Comparison of ENCODE assay signal across 18 cellular contexts in the genomic region with DNA sequence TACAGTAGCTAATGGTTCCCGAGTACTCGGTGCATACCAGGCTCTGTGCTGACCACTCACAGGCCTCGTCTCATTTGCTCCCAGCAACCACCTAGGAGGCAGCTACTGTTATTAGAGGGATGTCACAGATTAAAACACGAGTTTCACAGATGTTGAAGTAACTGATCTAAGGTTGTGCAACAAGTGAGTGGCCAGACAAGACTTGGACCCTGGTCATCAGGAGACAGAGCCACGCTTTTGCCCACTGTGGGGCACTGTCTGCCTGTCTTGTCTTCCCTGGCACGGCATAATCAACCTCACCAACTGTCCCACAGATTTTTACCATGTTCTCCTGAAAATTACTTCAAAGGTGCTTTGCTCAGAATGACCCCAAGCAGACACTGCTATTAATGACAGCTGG.
DNase-seq lines count a peak whose midpoint lies in the region; ATAC-seq, FAIRE-seq and TF ChIP-seq lines count a peak whose summit lies in the region.
"Had no signal": no experiment of that assay in that cellular context is flagged by ENCODE, and none has a peak within 500 bp of the region (broad histone marks: within the 10 kb centered on the region; RNA-seq: fewer than 3 reads in every experiment).

No MANE protein-coding gene starts in this region.

- H3K36me3 ChIP-seq in breast epithelium (no peaks in the 10 kb centered on the region), WERI-Rb-1 (no peaks in the 10 kb centered on the region), liver (ENCODE audit: control insufficient read depth in 4 of 4, insufficient read depth in 3 of 4, low read depth in 1 of 4, low read length in 3 of 4) (no peaks in the 10 kb centered on the region)

- peak; percentile 84 to 94 for TF ChIP-seq RAD21 in liver (IDR thresholded peaks at IDR 0.05)

- H3K27ac ChIP-seq in breast epithelium, result no peak overlapping the region
- H3K27ac ChIP-seq in WERI-Rb-1, result no peak overlapping the region
- no peak overlapping the region for H3K27ac ChIP-seq in liver (ENCODE audit: low read depth in 1 of 2, low read length in 2 of 2)
- H3K27ac ChIP-seq: testis had no signal

- H3K9me3 Mint-ChIP-seq in MCF 10A (ENCODE audit: unreplicated experiment) (no peaks in the 10 kb centered on the region), nephron progenitor cell (no peaks in the 10 kb centered on the region)
- H3K9me3 Mint-ChIP-seq: activated T-helper 17 cell treated with anti-CD3 and anti-CD28 coated beads, Interleukin-2, amount 50 U/mL, for 72 hours; central memory CD8-positive, alpha-beta T cell had no signal

- H3K36me3 Mint-ChIP-seq in MCF 10A (ENCODE audit: insufficient read depth, unreplicated experiment) (no peaks in the 10 kb centered on the region), nephron progenitor cell (ENCODE audit: low read depth) (no peaks in the 10 kb centered on the region)

- H3K4me3 ChIP-seq in breast epithelium, result no peak overlapping the region
- H3K4me3 ChIP-seq in WERI-Rb-1 (ENCODE audit: low read depth, low read length), result no peak overlapping the region
- no peak overlapping the region for H3K4me3 ChIP-seq in liver (ENCODE audit: low read depth in 1 of 3, low read length in 3 of 3)
- H3K4me3 ChIP-seq: testis had no signal

- H3K27me3 Mint-ChIP-seq in MCF 10A (ENCODE audit: insufficient read depth, unreplicated experiment) (peaks cover 55% of the 10 kb centered on the region), nephron progenitor cell (ENCODE audit: low read depth, poor library complexity) (peaks cover 28% of the 10 kb centered on the region)

- H3K4me3 Mint-ChIP-seq in MCF 10A (ENCODE audit: unreplicated experiment), result no peak overlapping the region
- no peak overlapping the region for H3K4me3 Mint-ChIP-seq in nephron progenitor cell
- H3K4me3 Mint-ChIP-seq: activated T-helper 17 cell treated with anti-CD3 and anti-CD28 coated beads, Interleukin-2, amount 50 U/mL, for 72 hours; central memory CD8-positive, alpha-beta T cell had no signal

- H3K4me1 Mint-ChIP-seq in MCF 10A (ENCODE audit: insufficient read depth, unreplicated experiment) (no peaks in the 10 kb centered on the region), nephron progenitor cell (peaks cover 14% of the 10 kb centered on the region)
- H3K4me1 Mint-ChIP-seq: activated T-helper 17 cell treated with anti-CD3 and anti-CD28 coated beads, Interleukin-2, amount 50 U/mL, for 72 hours; central memory CD8-positive, alpha-beta T cell had no signal

- no peak for TF ChIP-seq CTCF in MCF 10A (IDR thresholded peaks at IDR 0.05; ENCODE audit: unreplicated experiment)
- TF ChIP-seq CTCF in breast epithelium (IDR thresholded peaks at IDR 0.05), result no peak
- 0 out of 2 replicates have a peak, but pooled peaks have one; percentile 21 for TF ChIP-seq CTCF in WERI-Rb-1 (IDR thresholded peaks at IDR 0.05; ENCODE audit: low read depth, low read length)
- TF ChIP-seq CTCF in liver (IDR thresholded peaks at IDR 0.05; ENCODE audit: low read depth, low read length, missing input control), result peak; percentile 64
- TF ChIP-seq CTCF in nephron progenitor cell (IDR thresholded peaks at IDR 0.05), result no peak

- CTCF ChIA-PET in MCF 10A (lab: Yijun Ruan, JAX), result interaction anchor here (0.5 to 2.4 kb wide), 5 partner anchors 13 to 1740 kb away, joined by 3 to 16 read pairs (median 3); no protein-coding TSS in a partner anchor

- intact Hi-C loops in MCF 10A (cut with micrococcal nuclease) (no loop called here), breast epithelium (cut with DNase I; ENCODE audit: low total_unique reads) (no loop called here)

- H3K27ac Mint-ChIP-seq in MCF 10A (ENCODE audit: low read depth, unreplicated experiment) (no peak overlapping the region), nephron progenitor cell (no peak overlapping the region)
- H3K27ac Mint-ChIP-seq: activated T-helper 17 cell treated with anti-CD3 and anti-CD28 coated beads, Interleukin-2, amount 50 U/mL, for 72 hours had no signal

- BruUV-seq in MCF 10A (replicated peaks; lab: Mats Ljungman, UMichigan), result no TSS peak

- H3K4me1 ChIP-seq in breast epithelium, result no peaks in the 10 kb centered on the region
- H3K4me1 ChIP-seq in liver (ENCODE audit: control insufficient read depth in 4 of 4, insufficient read depth in 4 of 4, low read length in 3 of 4), result peaks cover 0 to 2% (median 0%) of the 10 kb centered on the region in 4 donors
- H3K4me1 ChIP-seq: testis had no signal

- H3K9ac ChIP-seq in liver (ENCODE audit: low read depth in 1 of 2, low read length in 2 of 2), result no peak overlapping the region

- DNase-seq in MCF 10A (ENCODE audit: unreplicated experiment) (peak; percentile 4), breast epithelium (ENCODE audit: low spot score in 2 of 2) (no peak), WERI-Rb-1 (peak; percentile 11), cerebellar nuclear complex (lab: John Stamatoyannopoulos, UW) (no peak), nephron progenitor cell (no peak), GM12892 (ENCODE audit: insufficient read length) (no peak)
- DNase-seq: activated CD8-positive, alpha-beta memory T cell treated with anti-CD3 and anti-CD28 coated beads for 24 hours; NCI-H2081; NCI-H524 treated with DMSO at 0.1 percent for 48 hours; PC-3; retina; testis had no signal

- 61% methylated on average over 6 of the region's 6 CpGs for WGBS in liver

- no peak for FAIRE-seq in GM12892 (lab: Jason Lieb, UNC)
- FAIRE-seq: D721Med, endometrium had no signal

- H3K9me3 ChIP-seq in breast epithelium, result no peaks in the 10 kb centered on the region
- H3K9me3 ChIP-seq in WERI-Rb-1 (ENCODE audit: severe bottlenecking), result no peaks in the 10 kb centered on the region
- no peaks in the 10 kb centered on the region for H3K9me3 ChIP-seq in liver (ENCODE audit: control insufficient read depth in 4 of 4, low read length in 3 of 4)
- H3K9me3 ChIP-seq: testis had no signal

- no peaks in the 10 kb centered on the region for H3K27me3 ChIP-seq in breast epithelium
- no peaks in the 10 kb centered on the region for H3K27me3 ChIP-seq in WERI-Rb-1 (ENCODE audit: insufficient read depth, low read depth, severe bottlenecking)
- H3K27me3 ChIP-seq in liver (ENCODE audit: control insufficient read depth in 4 of 4, insufficient read depth in 4 of 4, low read length in 3 of 4), result no peaks in the 10 kb centered on the region
- H3K27me3 ChIP-seq: testis had no signal

- TF ChIP-seq POLR2A in breast epithelium (IDR thresholded peaks at IDR 0.05) (no peak), GM12892 (IDR thresholded peaks at IDR 0.05; ENCODE audit: low read depth, low read length) (no peak)

- ATAC-seq in GM18511 (IDR thresholded peaks at IDR 0.05; ENCODE audit: unreplicated experiment), result no peak
- ATAC-seq: activated T-helper 17 cell treated with anti-CD3 and anti-CD28 coated beads, Interleukin-2, amount 50 U/mL, for 72 hours; PC-3 had no signal

- POLR2A ChIA-PET in MCF 10A (lab: Yijun Ruan, JAX), result no interaction called here

TF ChIP-seq in liver, 16 proteins besides CTCF, POLR2A, EP300 and RAD21:
- TF ChIP-seq FOXA1 (IDR thresholded peaks at IDR 0.05) (peak; percentile 10), EGR1 (IDR thresholded peaks at IDR 0.05; ENCODE audit: low read depth in 2 of 2) (no peak), HNF4A (conservative IDR thresholded peaks at IDR 0.05) (peak; percentile 72 to 75)

Comparison
In these comparisons a context has a peak if more than half of its experiments do, and no peak if none do; other contexts are left out.
1. DNase-seq: peak in MCF 10A (single experiment) and WERI-Rb-1 (single experiment); none in breast epithelium (0 of 2), cerebellar nuclear complex (0 of 2), nephron progenitor cell (single experiment) and GM12892 (single experiment).
2. CTCF ChIP-seq: peak in WERI-Rb-1 (single experiment) and liver (single experiment); none in MCF 10A (single experiment), breast epithelium (0 of 3) and nephron progenitor cell (single experiment).